1 cellular context compared by ENCODE assay signal in the genomic region with DNA sequence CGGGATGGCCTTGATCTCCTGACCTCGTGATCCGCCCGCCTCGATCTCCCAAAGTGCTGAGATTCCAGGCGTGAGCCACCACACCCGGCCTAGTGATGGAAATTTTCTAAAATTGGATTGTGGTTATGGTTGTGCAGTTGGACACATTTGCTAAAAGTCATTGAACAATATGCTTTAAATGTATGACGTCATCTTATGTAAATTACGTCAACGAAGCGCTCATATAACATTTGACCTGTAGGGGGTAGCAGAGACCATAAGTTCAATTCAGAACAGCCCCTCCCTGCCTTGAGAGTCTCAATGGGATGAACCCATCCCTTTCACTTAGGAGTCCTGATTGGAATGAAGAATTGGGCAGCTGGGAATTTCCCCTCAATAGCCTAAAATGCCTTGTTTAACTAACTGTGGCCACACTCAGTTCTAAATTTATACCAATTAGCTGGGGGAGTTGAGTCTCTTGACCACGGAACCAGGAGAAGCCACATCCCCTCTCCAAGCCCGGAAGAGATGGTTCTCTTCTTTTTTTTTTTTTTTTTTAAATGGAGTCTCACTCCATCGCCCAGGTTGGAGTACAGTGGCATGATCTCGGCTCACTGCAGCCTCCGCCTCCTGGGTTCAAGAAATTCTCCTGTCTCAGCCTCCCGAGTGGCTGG.
TF ChIP-seq lines count a peak whose summit lies in the region.

No MANE protein-coding gene starts in this region.

TF ChIP-seq in HepG2, 621 proteins besides CTCF, POLR2A, EP300 and RAD21 (continued from another document):
- no peak for TF ChIP-seq KIAA2018 (CRISPR knock-in tag; IDR thresholded peaks at IDR 0.05; ENCODE audit: borderline replicate concordance)
- TF ChIP-seq ZGPAT (CRISPR knock-in tag; IDR thresholded peaks at IDR 0.05) = no peak
- no peak for TF ChIP-seq ZNF350 (CRISPR knock-in tag; IDR thresholded peaks at IDR 0.05; ENCODE audit: borderline replicate concordance, low read depth)
- TF ChIP-seq, protein P1, sequence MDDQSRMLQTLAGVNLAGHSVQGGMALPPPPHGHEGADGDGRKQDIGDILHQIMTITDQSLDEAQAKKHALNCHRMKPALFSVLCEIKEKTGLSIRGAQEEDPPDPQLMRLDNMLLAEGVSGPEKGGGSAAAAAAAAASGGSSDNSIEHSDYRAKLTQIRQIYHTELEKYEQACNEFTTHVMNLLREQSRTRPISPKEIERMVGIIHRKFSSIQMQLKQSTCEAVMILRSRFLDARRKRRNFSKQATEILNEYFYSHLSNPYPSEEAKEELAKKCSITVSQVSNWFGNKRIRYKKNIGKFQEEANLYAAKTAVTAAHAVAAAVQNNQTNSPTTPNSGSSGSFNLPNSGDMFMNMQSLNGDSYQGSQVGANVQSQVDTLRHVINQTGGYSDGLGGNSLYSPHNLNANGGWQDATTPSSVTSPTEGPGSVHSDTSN (CRISPR knock-in tag; IDR thresholded peaks at IDR 0.05; ENCODE audit: borderline replicate concordance) = no peak
- no peak for TF ChIP-seq BRD4 (CRISPR knock-in tag; IDR thresholded peaks at IDR 0.05)
- TF ChIP-seq REXO4 (CRISPR knock-in tag; IDR thresholded peaks at IDR 0.05; ENCODE audit: borderline replicate concordance) = no peak
- TF ChIP-seq PRMT3 (CRISPR knock-in tag; IDR thresholded peaks at IDR 0.05; ENCODE audit: borderline replicate concordance, low read depth) = no peak
- TF ChIP-seq FOXM1 (CRISPR knock-in tag; IDR thresholded peaks at IDR 0.05) = no peak
- TF ChIP-seq, protein P2, sequence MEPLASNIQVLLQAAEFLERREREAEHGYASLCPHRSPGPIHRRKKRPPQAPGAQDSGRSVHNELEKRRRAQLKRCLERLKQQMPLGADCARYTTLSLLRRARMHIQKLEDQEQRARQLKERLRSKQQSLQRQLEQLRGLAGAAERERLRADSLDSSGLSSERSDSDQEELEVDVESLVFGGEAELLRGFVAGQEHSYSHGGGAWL (CRISPR knock-in tag; IDR thresholded peaks at IDR 0.05) = no peak
- no peak for TF ChIP-seq ARNT2 (CRISPR knock-in tag; IDR thresholded peaks at IDR 0.05; ENCODE audit: low read depth)
- no peak for TF ChIP-seq NFIB (CRISPR knock-in tag; IDR thresholded peaks at IDR 0.05; ENCODE audit: borderline replicate concordance)
- TF ChIP-seq TFDP1 (CRISPR knock-in tag; IDR thresholded peaks at IDR 0.05; ENCODE audit: borderline replicate concordance) = no peak
- TF ChIP-seq BORCS8-MEF2B (CRISPR knock-in tag; IDR thresholded peaks at IDR 0.05) = no peak
- peak in 1 of 2 experiments; percentile 71; a peak in 2 of 4 replicates for TF ChIP-seq NR2F1 (CRISPR knock-in tag; IDR thresholded peaks at IDR 0.05)
- 0 out of 2 replicates have a peak, but pooled peaks have one; percentile 24 for TF ChIP-seq KDM3A (CRISPR knock-in tag; IDR thresholded peaks at IDR 0.05; ENCODE audit: low read depth)
- TF ChIP-seq, protein P3, sequence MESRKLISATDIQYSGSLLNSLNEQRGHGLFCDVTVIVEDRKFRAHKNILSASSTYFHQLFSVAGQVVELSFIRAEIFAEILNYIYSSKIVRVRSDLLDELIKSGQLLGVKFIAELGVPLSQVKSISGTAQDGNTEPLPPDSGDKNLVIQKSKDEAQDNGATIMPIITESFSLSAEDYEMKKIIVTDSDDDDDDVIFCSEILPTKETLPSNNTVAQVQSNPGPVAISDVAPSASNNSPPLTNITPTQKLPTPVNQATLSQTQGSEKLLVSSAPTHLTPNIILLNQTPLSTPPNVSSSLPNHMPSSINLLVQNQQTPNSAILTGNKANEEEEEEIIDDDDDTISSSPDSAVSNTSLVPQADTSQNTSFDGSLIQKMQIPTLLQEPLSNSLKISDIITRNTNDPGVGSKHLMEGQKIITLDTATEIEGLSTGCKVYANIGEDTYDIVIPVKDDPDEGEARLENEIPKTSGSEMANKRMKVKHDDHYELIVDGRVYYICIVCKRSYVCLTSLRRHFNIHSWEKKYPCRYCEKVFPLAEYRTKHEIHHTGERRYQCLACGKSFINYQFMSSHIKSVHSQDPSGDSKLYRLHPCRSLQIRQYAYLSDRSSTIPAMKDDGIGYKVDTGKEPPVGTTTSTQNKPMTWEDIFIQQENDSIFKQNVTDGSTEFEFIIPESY (CRISPR knock-in tag; IDR thresholded peaks at IDR 0.05) = peak; percentile 11; the same call in 1 of the 2 replicates
- TF ChIP-seq RELA (CRISPR knock-in tag; IDR thresholded peaks at IDR 0.05) = no peak
